ENCODE assay signal across 8 cellular contexts in genomic region chr3:122562923-122563716, GRCh38. TPM values are rescaled to one million over a fixed set of nuclear protein-coding genes. Genes with fewer than 3 reads are reported as not detected.
A peak's percentile ranks its signal among the peaks of the same experiment; 100 is the strongest.
DNase-seq lines count a peak whose midpoint lies in the region; ATAC-seq and TF ChIP-seq lines count a peak whose summit lies in the region.

No MANE protein-coding gene starts in this region.

- peak overlapping the region; percentile 58 to 96 (median 90) for H3K4me3 ChIP-seq in heart right ventricle
- H3K4me3 ChIP-seq in mesendoderm (ENCODE audit: low read length): no peak overlapping the region
- peak overlapping the region; percentile 65 to 77 for H3K4me3 ChIP-seq in aorta (ENCODE audit: low read length in 2 of 2)

- no peak overlapping the region for H3K4me2 ChIP-seq in mesendoderm (ENCODE audit: low read length)

- H3K27me3 Mint-ChIP-seq in brain: no peaks in the 10 kb centered on the region

- H3K27me3 ChIP-seq in heart right ventricle: no peaks in the 10 kb centered on the region
- H3K27me3 ChIP-seq in mesendoderm (ENCODE audit: insufficient read depth, low read length, poor library complexity): no peaks in the 10 kb centered on the region
- no peaks in the 10 kb centered on the region for H3K27me3 ChIP-seq in aorta (ENCODE audit: control insufficient read depth in 1 of 2, insufficient read depth in 2 of 2, low read length in 1 of 2)

- H3K27ac Mint-ChIP-seq in brain: peak overlapping the region; percentile 16 to 96 (median 91)

- H3K4me3 Mint-ChIP-seq in brain: peak overlapping the region; percentile 78 to 93 (median 84)

- peak in 4 of 8 donors; percentile 10 to 14 (median 12) for ATAC-seq in heart right ventricle
- ATAC-seq in Right ventricle myocardium inferior: no peak
- ATAC-seq in aorta (ENCODE audit: low FRiP score): no peak

- no peak overlapping the region for H2AK5ac ChIP-seq in mesendoderm (ENCODE audit: low read length)

- peaks cover 0 to 65% (median 42%) of the 10 kb centered on the region in 9 donors for H3K4me1 ChIP-seq in heart right ventricle
- H3K4me1 ChIP-seq in mesendoderm (ENCODE audit: control insufficient read depth, low read depth, low read length): peaks cover 2% of the 10 kb centered on the region
- no peaks in the 10 kb centered on the region for H3K4me1 ChIP-seq in aorta (ENCODE audit: control insufficient read depth in 1 of 2, insufficient read depth in 2 of 2, low read length in 2 of 2)

- peak overlapping the region; percentile 52 for H3K56ac ChIP-seq in mesendoderm (ENCODE audit: low read length)

- no peaks in the 10 kb centered on the region for H3K79me1 ChIP-seq in mesendoderm (ENCODE audit: low read length)

- no peak overlapping the region for H4K5ac ChIP-seq in mesendoderm (ENCODE audit: low read length)

- H3K4me1 Mint-ChIP-seq in brain: peaks cover 19% of the 10 kb centered on the region

- H3K4ac ChIP-seq in mesendoderm (ENCODE audit: low read depth, low read length): no peak overlapping the region

- H3K36me3 ChIP-seq in heart right ventricle: peaks cover 0 to 46% (median 15%) of the 10 kb centered on the region in 9 donors
- H3K36me3 ChIP-seq in mesendoderm (ENCODE audit: control insufficient read depth, insufficient read depth, low read length): no peaks in the 10 kb centered on the region
- peaks cover 3% of the 10 kb centered on the region in 2 donors for H3K36me3 ChIP-seq in aorta (ENCODE audit: control insufficient read depth in 1 of 2, insufficient read depth in 2 of 2, low read length in 1 of 2)

- no peak for DNase-seq in heart right ventricle
- DNase-seq in Right ventricle myocardium inferior (ENCODE audit: missing footprints): no peak
- DNase-seq in mesendoderm: no peak
- no peak for DNase-seq in aorta
- no peak for DNase-seq in GDM1 (lab: John Stamatoyannopoulos, UW)
- DNase-seq in NCI-H146 treated with DMSO at 0.1 percent for 48 hours (lab: John Stamatoyannopoulos, UW; ENCODE audit: unreplicated experiment): no peak
- no peak for DNase-seq in AG20443 (ENCODE audit: low spot score)

- peak overlapping the region; percentile 86 to 99 (median 96) for H3K27ac ChIP-seq in heart right ventricle
- H3K27ac ChIP-seq in mesendoderm (ENCODE audit: low read depth, low read length): no peak overlapping the region
- H3K27ac ChIP-seq in aorta (ENCODE audit: low read depth in 1 of 2, low read length in 2 of 2): peak overlapping the region; percentile 5 to 59

- H3K9ac ChIP-seq in mesendoderm (ENCODE audit: low read length): peak overlapping the region; percentile 9

- H2BK120ac ChIP-seq in mesendoderm (ENCODE audit: low read depth, low read length): no peak overlapping the region

- H3K9me3 Mint-ChIP-seq in brain: peaks cover 0 to 3% (median 0%) of the 10 kb centered on the region in 5 experiments

- H3K79me2 ChIP-seq in mesendoderm (ENCODE audit: control insufficient read depth, insufficient read depth, low read length): no peaks in the 10 kb centered on the region

- H3K36me3 Mint-ChIP-seq in brain: no peaks in the 10 kb centered on the region

- TF ChIP-seq CTCF in heart right ventricle (IDR thresholded peaks at IDR 0.05): no peak
- no peak for TF ChIP-seq CTCF in brain (conservative IDR thresholded peaks at IDR 0.05)

- no peak overlapping the region for H2BK15ac ChIP-seq in mesendoderm (replicated peaks; ENCODE audit: low read depth)

- H3K9me3 ChIP-seq in heart right ventricle: no peaks in the 10 kb centered on the region
- H3K9me3 ChIP-seq in aorta (ENCODE audit: control insufficient read depth, low read length): no peaks in the 10 kb centered on the region

- WGBS in heart right ventricle, 2 donors: 32 to 38% methylated on average over 5 of the region's 5 CpGs
- no CpG with 5 or more reads among the region's 5 CpGs for WGBS in mesendoderm (ENCODE audit: extremely low coverage, insufficient coverage, low lambda C conversion rate)
- 58 to 61% methylated on average over 5 of the region's 5 CpGs for WGBS in aorta, 2 donors

- intact Hi-C loops in heart right ventricle (cut with DNase I) (loop anchor here in 2 of 10 donors (1.0 to 10.0 kb wide), 2 partner anchors 112 to 117 kb away; partner anchors contain the start of gene PARP14 (in 1 of the 2)), Right ventricle myocardium inferior (cut with DNase I) (loop anchor here (10.0 kb wide), 1 partner anchor 232 kb away; the partner anchor contains the start of genes HSPBAP1 and SLC49A4), aorta (cut with DNase I) (loop anchor here in 1 of 2 donors (5.0 kb wide), 1 partner anchor 119 kb away; the partner anchor contains the start of gene PARP14)

- H4K8ac ChIP-seq in mesendoderm (ENCODE audit: low read depth, low read length): no peak overlapping the region

- H3K23ac ChIP-seq in mesendoderm (ENCODE audit: low read length): no peak overlapping the region

- no peak overlapping the region for H2BK5ac ChIP-seq in mesendoderm (ENCODE audit: low read length)

- no peak overlapping the region for H3K18ac ChIP-seq in mesendoderm (ENCODE audit: low read length)

RNA-seq across cellular contexts. Expression of gene PARP9, which starts 1.0 kb away (rescaled TPM):
- total RNA-seq in heart right ventricle (10 to 100 TPM in 9 of 10 donors, 1 to 10 TPM in 1; 9.1 to 60.4 (median 15.2) TPM), Right ventricle myocardium inferior (14.0 TPM), aorta (10 to 100 TPM; 30.4 to 41.9 TPM)
- polyA plus RNA-seq in heart right ventricle (10 to 100 TPM in 1 of 2 donors, 1 to 10 TPM in 1; 7.1 to 18.1 TPM), brain (ENCODE audit: insufficient read depth, low read depth, low replicate concordance) (7.1 TPM), aorta (10 to 100 TPM; 13.5 to 20.5 TPM)
- polyA plus RNA-seq in mesendoderm (2013, experiment 1 of 2): 2.4 TPM
- polyA plus RNA-seq in mesendoderm (2013, experiment 2 of 2): 2.4 TPM

RNA-seq across cellular contexts. Expression of gene DTX3L, which starts 1.0 kb away (rescaled TPM):
- total RNA-seq in heart right ventricle (10 to 100 TPM in 6 of 10 donors, 1 to 10 TPM in 4; 8.0 to 61.1 (median 14.4) TPM), Right ventricle myocardium inferior (14.6 TPM), aorta (10 to 100 TPM; 26.6 to 33.3 TPM)
- polyA plus RNA-seq in heart right ventricle (1 to 10 TPM; 3.2 to 7.4 TPM), brain (ENCODE audit: insufficient read depth, low read depth, low replicate concordance) (4.9 TPM), aorta (1 to 10 TPM; 5.5 to 6.0 TPM)
- polyA plus RNA-seq in mesendoderm (2013, experiment 1 of 2): 3.6 TPM
- polyA plus RNA-seq in mesendoderm (2013, experiment 2 of 2): 3.5 TPM

RNA-seq across cellular contexts. Expression of gene PARP15, which starts 14.3 kb away (rescaled TPM):
- 1 to 10 TPM in 1 of 10 donors, under 1 TPM in 9; 0.21 to 1.7 (median 0.60) TPM for total RNA-seq in heart right ventricle
- 1 to 10 TPM in 1 of 2 donors, under 1 TPM in 1; 0.23 to 1.5 TPM for polyA plus RNA-seq in heart right ventricle
- total RNA-seq in Right ventricle myocardium inferior: 0.51 TPM
- polyA plus RNA-seq in brain (ENCODE audit: insufficient read depth, low read depth, low replicate concordance): not detected
- 0.29 TPM for polyA plus RNA-seq in mesendoderm (2013, experiment 1 of 2)
- polyA plus RNA-seq in mesendoderm (2013, experiment 2 of 2): 0.39 TPM
- 1 to 10 TPM; 2.3 to 7.3 TPM for total RNA-seq in aorta
- under 1 TPM; 0.13 to 0.28 TPM for polyA plus RNA-seq in aorta

RNA-seq across cellular contexts. Expression of gene KPNA1, which starts 48.4 kb away (rescaled TPM):
- total RNA-seq in heart right ventricle: 100 to 1,000 TPM in 3 of 10 donors, 10 to 100 TPM in 7; 71.0 to 121 (median 86.9) TPM
- 10 to 100 TPM; 14.5 to 14.8 TPM for polyA plus RNA-seq in heart right ventricle
- 71.7 TPM for total RNA-seq in Right ventricle myocardium inferior
- 51.3 TPM for polyA plus RNA-seq in brain (ENCODE audit: insufficient read depth, low read depth, low replicate concordance)
- 41.4 TPM for polyA plus RNA-seq in mesendoderm (2013, experiment 1 of 2)
- 41.0 TPM for polyA plus RNA-seq in mesendoderm (2013, experiment 2 of 2)
- total RNA-seq in aorta: 10 to 100 TPM; 71.8 to 74.1 TPM
- polyA plus RNA-seq in aorta: 10 to 100 TPM; 11.6 to 14.9 TPM
